Comparison of ENCODE assay signal across 13 cellular contexts in genomic region chr11:93530468-93530826, GRCh38. TPM values are rescaled to one million over a fixed set of nuclear protein-coding genes. Genes with fewer than 3 reads are reported as not detected.
DNase-seq lines count a peak whose midpoint lies in the region; ATAC-seq and TF ChIP-seq lines count a peak whose summit lies in the region.
"Had no signal": no experiment of that assay in that cellular context is flagged by ENCODE, and none has a peak within 500 bp of the region (broad histone marks: within the 10 kb centered on the region; RNA-seq: fewer than 3 reads in every experiment).

No MANE protein-coding gene starts in this region.

- H3K9me3 Mint-ChIP-seq in effector memory CD8-positive, alpha-beta T cell, result no peaks in the 10 kb centered on the region
- H3K9me3 Mint-ChIP-seq: CD8-positive, alpha-beta T cell; naive B cell had no signal

- H3K79me2 ChIP-seq in ACC112 (ENCODE audit: control insufficient read depth, insufficient read depth, low read length, unreplicated experiment), result no peaks in the 10 kb centered on the region
- peaks cover 37% of the 10 kb centered on the region for H3K79me2 ChIP-seq in osteoblast (ENCODE audit: insufficient read depth, low read length)

- H3K4me3 Mint-ChIP-seq in effector memory CD8-positive, alpha-beta T cell, result no peak overlapping the region
- H3K4me3 Mint-ChIP-seq: activated naive CD8-positive, alpha-beta T cell; CD8-positive, alpha-beta T cell had no signal

- no peak for DNase-seq in effector memory CD8-positive, alpha-beta T cell
- DNase-seq in osteoblast (ENCODE audit: insufficient read length, low spot score, missing footprints) (no peak), NCI-H187 (lab: John Stamatoyannopoulos, UW) (no peak), NCI-H1092 (lab: John Stamatoyannopoulos, UW) (no peak), occipital lobe (lab: John Stamatoyannopoulos, UW) (no peak), cortex of kidney (lab: John Stamatoyannopoulos, UW) (no peak)
- DNase-seq: CD8-positive, alpha-beta T cell; naive B cell; stimulated activated CD4-positive, alpha-beta T cell treated with anti-CD3 and anti-CD28 coated beads, Interleukin-1b, Interleukin-23, amount 100 ng/mL, for 48 hours; WERI-Rb-1 had no signal

- TF ChIP-seq CTCF in osteoblast (IDR thresholded peaks at IDR 0.05; ENCODE audit: extremely low read depth, low read depth, low read length), result no peak

- H3K27ac ChIP-seq in ACC112 (ENCODE audit: low read depth, low read length) (peak overlapping the region; percentile 45; the same call in 1 of the 2 replicates), osteoblast (ENCODE audit: low read depth, low read length) (peak overlapping the region; percentile 81)
- H3K27ac ChIP-seq: WERI-Rb-1 had no signal

- peaks cover 35% of the 10 kb centered on the region for H3K4me1 ChIP-seq in ACC112 (ENCODE audit: control insufficient read depth, insufficient read depth, low read length, unreplicated experiment)
- H3K4me1 ChIP-seq in osteoblast (ENCODE audit: insufficient read depth, low read length), result peaks cover 32% of the 10 kb centered on the region

- peaks cover 0 to 6% of the 10 kb centered on the region in 2 donors for H3K27me3 Mint-ChIP-seq in effector memory CD8-positive, alpha-beta T cell
- H3K27me3 Mint-ChIP-seq: naive B cell had no signal

- H4K20me1 ChIP-seq in osteoblast (ENCODE audit: insufficient read depth, low read length), result peaks cover 6% of the 10 kb centered on the region

- H3K4me2 ChIP-seq in osteoblast (ENCODE audit: insufficient read depth, low read length), result peak overlapping the region; percentile 14

- peak; percentile 21 for ATAC-seq in GM21576 (IDR thresholded peaks at IDR 0.05; ENCODE audit: unreplicated experiment)
- no peak for ATAC-seq in effector memory CD8-positive, alpha-beta T cell (replicated peaks)
- ATAC-seq: CD8-positive, alpha-beta T cell had no signal

- no peaks in the 10 kb centered on the region for H3K9me3 ChIP-seq in osteoblast (ENCODE audit: low read depth, low read length)

- H2AFZ ChIP-seq in ACC112 (ENCODE audit: low read length, unreplicated experiment) (no peak overlapping the region), osteoblast (ENCODE audit: low read length) (peak overlapping the region; percentile 20)

- H3K36me3 Mint-ChIP-seq in effector memory CD8-positive, alpha-beta T cell (ENCODE audit: insufficient read depth), result no peaks in the 10 kb centered on the region
- H3K36me3 Mint-ChIP-seq: activated naive CD8-positive, alpha-beta T cell; CD8-positive, alpha-beta T cell; naive B cell had no signal

- no peaks in the 10 kb centered on the region for H3K36me3 ChIP-seq in ACC112 (ENCODE audit: insufficient read depth, low read length)
- H3K36me3 ChIP-seq in osteoblast (ENCODE audit: insufficient read depth, low read length), result no peaks in the 10 kb centered on the region
- H3K36me3 ChIP-seq: WERI-Rb-1 had no signal

- H3K27me3 ChIP-seq in ACC112 (ENCODE audit: insufficient read depth, low read length) (no peaks in the 10 kb centered on the region), osteoblast (ENCODE audit: insufficient read depth, low read length) (no peaks in the 10 kb centered on the region)

- peak overlapping the region; percentile 1 to 11 for H3K27ac Mint-ChIP-seq in effector memory CD8-positive, alpha-beta T cell
- H3K27ac Mint-ChIP-seq: activated naive CD8-positive, alpha-beta T cell had no signal

- peaks cover 7 to 31% of the 10 kb centered on the region in 2 donors for H3K4me1 Mint-ChIP-seq in effector memory CD8-positive, alpha-beta T cell (ENCODE audit: low read depth in 2 of 2)

- no peak overlapping the region for H3K4me3 ChIP-seq in ACC112 (ENCODE audit: low read depth, low read length)
- no peak overlapping the region for H3K4me3 ChIP-seq in osteoblast (ENCODE audit: insufficient read depth, low read length)

RNA-seq across cellular contexts. Expression of gene SMCO4, which starts 12.7 kb away (rescaled TPM):
- 14.4 and 15.6 TPM in 2 replicates for total RNA-seq in osteoblast
- 1.4 TPM for total RNA-seq in occipital lobe
